2 cellular contexts compared by ENCODE assay signal in the genomic region with DNA sequence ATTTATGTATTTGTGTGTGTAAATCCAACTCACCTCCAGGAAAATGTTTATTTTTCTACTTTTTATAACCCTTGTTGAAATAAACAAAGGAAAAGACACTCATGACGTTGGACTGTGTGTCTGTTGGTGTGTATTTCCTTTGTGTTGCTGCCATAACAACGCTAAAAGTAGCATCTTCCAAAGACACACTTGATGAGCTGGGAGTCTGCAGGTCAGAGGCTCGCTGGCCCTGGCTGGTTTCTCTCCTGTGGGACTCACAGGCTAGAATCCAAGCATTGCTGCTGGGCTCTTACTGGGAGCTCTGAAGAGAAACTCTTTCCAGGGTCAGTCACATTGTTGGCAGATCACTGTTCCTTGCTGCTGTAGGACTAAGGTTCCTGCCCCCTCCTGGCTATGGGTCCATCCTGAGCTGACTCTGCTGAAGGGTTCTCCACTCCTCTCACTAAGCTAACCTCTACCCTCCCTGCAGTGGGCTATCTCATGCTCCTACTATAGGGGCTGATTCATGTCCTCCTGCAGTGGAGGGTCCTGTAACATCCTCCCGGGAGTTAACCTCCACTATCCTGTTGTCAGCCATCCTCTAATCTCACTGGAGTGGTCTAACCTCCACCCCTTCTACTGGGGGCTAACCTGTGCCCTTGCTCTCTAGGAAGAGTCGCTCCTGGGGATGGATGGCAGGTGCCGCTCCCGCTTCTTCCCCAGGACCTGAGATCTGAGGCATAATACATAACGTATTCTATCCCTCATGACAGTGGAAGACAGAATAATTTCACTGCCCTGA.
TF ChIP-seq lines count a peak whose summit lies in the region.

No MANE protein-coding gene starts in this region.

TF ChIP-seq in SK-N-SH treated with all-trans-retinoic acid at 6 μM for 48 hours, 23 proteins besides CTCF, POLR2A, EP300 and RAD21:
- no peak for TF ChIP-seq ISL1 (CRISPR knock-in tag; IDR thresholded peaks at IDR 0.05)
- TF ChIP-seq POU6F1 (CRISPR knock-in tag; IDR thresholded peaks at IDR 0.05; ENCODE audit: borderline replicate concordance, low read depth): no peak
- no peak for TF ChIP-seq ZC3H10 (CRISPR knock-in tag; IDR thresholded peaks at IDR 0.05)
- TF ChIP-seq CSDC2 (CRISPR knock-in tag; IDR thresholded peaks at IDR 0.05): no peak
- no peak for TF ChIP-seq CREB5 (CRISPR knock-in tag; IDR thresholded peaks at IDR 0.05; ENCODE audit: low read depth)
- no peak for TF ChIP-seq ZNF8 (CRISPR knock-in tag; IDR thresholded peaks at IDR 0.05)
- no peak for TF ChIP-seq SNAI2 (CRISPR knock-in tag; IDR thresholded peaks at IDR 0.05)
- no peak for TF ChIP-seq ZFP30 (CRISPR knock-in tag; IDR thresholded peaks at IDR 0.05)
- TF ChIP-seq ARNTL (CRISPR knock-in tag; IDR thresholded peaks at IDR 0.05; ENCODE audit: borderline replicate concordance, low read depth): no peak
- TF ChIP-seq ZFP3 (CRISPR knock-in tag; IDR thresholded peaks at IDR 0.05): no peak
- TF ChIP-seq ZNF565 (CRISPR knock-in tag; conservative IDR thresholded peaks at IDR 0.05; ENCODE audit: low read depth): no peak
- TF ChIP-seq CSRNP3 (CRISPR knock-in tag; IDR thresholded peaks at IDR 0.05): no peak
- TF ChIP-seq RARB (CRISPR knock-in tag; IDR thresholded peaks at IDR 0.05): no peak
- no peak for TF ChIP-seq PATZ1 (CRISPR knock-in tag; IDR thresholded peaks at IDR 0.05; ENCODE audit: borderline replicate concordance)
- no peak for TF ChIP-seq PPARA (CRISPR knock-in tag; IDR thresholded peaks at IDR 0.05; ENCODE audit: borderline replicate concordance)

TF ChIP-seq in SK-N-SH, 30 proteins besides CTCF, POLR2A, EP300 and RAD21:
- no peak for TF ChIP-seq SMC3 (IDR thresholded peaks at IDR 0.05; ENCODE audit: low read depth, low read length)
- no peak for TF ChIP-seq JUND (IDR thresholded peaks at IDR 0.05)
- TF ChIP-seq USF1 (IDR thresholded peaks at IDR 0.05; ENCODE audit: borderline replicate concordance, low read depth): no peak
- no peak for TF ChIP-seq MEF2A (IDR thresholded peaks at IDR 0.05; ENCODE audit: borderline replicate concordance, low read depth)
- no peak for TF ChIP-seq ZBTB33 (IDR thresholded peaks at IDR 0.05; ENCODE audit: borderline replicate concordance, low read depth)
- no peak for TF ChIP-seq EZH2phosphoT487 (IDR thresholded peaks at IDR 0.05; ENCODE audit: borderline replicate concordance, low read depth)
- no peak for TF ChIP-seq TAF1 (IDR thresholded peaks at IDR 0.05; ENCODE audit: borderline replicate concordance, low read depth, low read length)
- TF ChIP-seq SIN3A (IDR thresholded peaks at IDR 0.05; ENCODE audit: borderline replicate concordance, low read depth, low read length): no peak
- TF ChIP-seq ELF1 (IDR thresholded peaks at IDR 0.05): no peak
- TF ChIP-seq TCF12 (IDR thresholded peaks at IDR 0.05): no peak
- no peak for TF ChIP-seq YY1 (IDR thresholded peaks at IDR 0.05; ENCODE audit: low read depth)
- no peak for TF ChIP-seq NFIC (IDR thresholded peaks at IDR 0.05; ENCODE audit: borderline replicate concordance)
TF ChIP-seq in SK-N-SH: peak in this region for 0.
